ENCODE assay signal across 14 cellular contexts in genomic region chr9:120387257-120387999, GRCh38.
DNase-seq lines count a peak whose midpoint lies in the region; ATAC-seq and TF ChIP-seq lines count a peak whose summit lies in the region.
"Had no signal": no experiment of that assay in that cellular context is flagged by ENCODE, and none has a peak within 500 bp of the region (broad histone marks: within the 10 kb centered on the region; RNA-seq: fewer than 3 reads in every experiment).

No MANE protein-coding gene starts in this region.

- ATAC-seq in lower lobe of right lung (peak in 1 of 2 donors; percentile 31), HG03378 (IDR thresholded peaks at IDR 0.05; ENCODE audit: unreplicated experiment) (no peak)
- ATAC-seq: HCT116; naive thymus-derived CD4-positive, alpha-beta T cell had no signal

- peak; percentile 92 for DNase-seq in COR-L47 (lab: John Stamatoyannopoulos, UW)
- peak in 2 of 3 experiments; percentile 70 to 99 for DNase-seq in NCI-H1417 (lab: John Stamatoyannopoulos, UW)
- peak; percentile 91 for DNase-seq in NCI-H748 treated with DMSO at 0.1 percent for 48 hours (lab: John Stamatoyannopoulos, UW)
- peak; percentile 75 for DNase-seq in lower lobe of right lung
- DNase-seq in coronary artery (ENCODE audit: low spot score) = no peak
- DNase-seq in activated gamma-delta T cell treated with Interleukin-2 at 50 U/mL for 16 hours = no peak
- no peak for DNase-seq in posterior cingulate gyrus
- DNase-seq: activated CD4-positive, alpha-beta memory T cell treated with anti-CD3 and anti-CD28 coated beads, Interleukin-2, amount 10 ng/mL, durations not matched to agents 7 days and 5 days; activated naive CD4-positive, alpha-beta T cell; naive thymus-derived CD4-positive, alpha-beta T cell; NCI-H1048 had no signal

- H3K9me3 ChIP-seq in lower lobe of right lung = no peaks in the 10 kb centered on the region

- peak; percentile 6 for TF ChIP-seq CTCF in lower lobe of right lung (IDR thresholded peaks at IDR 0.05)
- no peak for TF ChIP-seq CTCF in coronary artery (IDR thresholded peaks at IDR 0.05)

- H3K27ac ChIP-seq in lower lobe of right lung (no peak overlapping the region), coronary artery (peak overlapping the region in 1 of 2 donors; percentile 37)
- H3K27ac ChIP-seq: cardiac muscle cell had no signal

- intact Hi-C loops in lower lobe of right lung (cut with DNase I) (no loop called here), posterior cingulate gyrus (cut with DNase I) (no loop called here)

- H3K4me1 ChIP-seq in lower lobe of right lung = peaks cover 8% of the 10 kb centered on the region

- H3K4me3 ChIP-seq in lower lobe of right lung = no peak overlapping the region
- no peak overlapping the region for H3K4me3 ChIP-seq in coronary artery
- H3K4me3 ChIP-seq: cardiac muscle cell had no signal

- H3K27me3 ChIP-seq in lower lobe of right lung (ENCODE audit: low read depth) = no peaks in the 10 kb centered on the region
- H3K27me3 ChIP-seq: cardiac muscle cell had no signal

- H3K36me3 ChIP-seq in lower lobe of right lung = peaks cover 46% of the 10 kb centered on the region

Comparison
In these comparisons a context has a peak if more than half of its experiments do, and no peak if none do; other contexts are left out.
1. DNase-seq: peak in COR-L47 (single experiment), NCI-H1417 (2 of 3), NCI-H748 treated with DMSO at 0.1 percent for 48 hours (single experiment) and lower lobe of right lung (single experiment); none in coronary artery (single experiment), activated gamma-delta T cell treated with Interleukin-2 at 50 U/mL for 16 hours (single experiment) and posterior cingulate gyrus (0 of 10).